ENCODE assay signal across 8 cellular contexts in genomic region chr9:124133752-124134151, GRCh38.
DNase-seq lines count a peak whose midpoint lies in the region; ATAC-seq, FAIRE-seq and TF ChIP-seq lines count a peak whose summit lies in the region.

No MANE protein-coding gene starts in this region.

- H3K4me3 ChIP-seq in A549 (no peak overlapping the region), spleen (no peak overlapping the region), A673 (ENCODE audit: low read depth, low read length, poor library complexity, severe bottlenecking) (no peak overlapping the region)

- DNase-seq in A549 (ENCODE audit: low read depth in 1 of 2, low spot score in 1 of 2) (peak in 1 of 2 experiments; percentile 43), GM10248 (ENCODE audit: extremely low spot score) (peak; percentile 57), RKO (ENCODE audit: low spot score) (peak; percentile 20), glomerular visceral epithelial cell (ENCODE audit: extremely low spot score) (peak; percentile 46), ecto neural progenitor cell (ENCODE audit: low spot score) (no peak), spleen (no peak), A673 (ENCODE audit: low spot score) (no peak)
- peak; percentile 36 for DNase-seq in stimulated activated CD4-positive, alpha-beta T cell treated with anti-CD3 and anti-CD28 coated beads, Interleukin-4, amount 100 ng/mL, for 24 hours

- WGBS in A549 (ENCODE audit: missing lambda C conversion rate), result 53% methylated on average over 5 of the region's 6 CpGs
- 46 to 52% (median 50%) methylated on average over 5 to 6 of the region's 6 CpGs for WGBS in spleen, 5 donors

- TF ChIP-seq CTCF in A549 (IDR thresholded peaks at IDR 0.05), result no peak
- TF ChIP-seq CTCF in GM10248 (IDR thresholded peaks at IDR 0.05; ENCODE audit: control extremely low read depth, extremely low read depth, low read depth, missing control alignments), result peak; percentile 41
- TF ChIP-seq CTCF in spleen (IDR thresholded peaks at IDR 0.05 in 8 of 11, conservative IDR thresholded peaks at IDR 0.05 in 3 of 11), result peak in 5 of 11 experiments; percentile 12 to 58 (median 24)
- no peak for TF ChIP-seq CTCF in A673 (conservative IDR thresholded peaks at IDR 0.05; ENCODE audit: low read depth, low read length)

- CTCF ChIA-PET in A549 (lab: Yijun Ruan, JAX), result interaction anchor here (0.6 to 2.3 kb wide), 9 partner anchors 9 to 592 kb away, joined by 3 to 8 read pairs (median 3); no protein-coding TSS in a partner anchor
- CTCF ChIA-PET in GM10248 (lab: Yijun Ruan, JAX), result interaction anchor here (1.1 to 1.6 kb wide), 2 partner anchors 13 to 123 kb away, joined by 3 to 4 read pairs; no protein-coding TSS in a partner anchor
- CTCF ChIA-PET in A673 (lab: Charles Lee), result no interaction called here

- no TSS peak for BruUV-seq in A673 (replicated peaks; lab: Mats Ljungman, UMichigan)

- FAIRE-seq in A549 (lab: Jason Lieb, UNC), result no peak

- H3K27me3 ChIP-seq in spleen (replicated peaks in 1 of 7) (no peaks in the 10 kb centered on the region), A673 (replicated peaks; ENCODE audit: insufficient read depth, low read depth, low read length, poor library complexity) (no peaks in the 10 kb centered on the region)

- no peaks in the 10 kb centered on the region for H3K9me3 ChIP-seq in A549
- H3K9me3 ChIP-seq in spleen, result no peaks in the 10 kb centered on the region
- H3K9me3 ChIP-seq in A673 (ENCODE audit: low read depth, low read length, poor library complexity, severe bottlenecking), result no peaks in the 10 kb centered on the region

- TF ChIP-seq EP300 in A549 (IDR thresholded peaks at IDR 0.05), result no peak

- no peak for TF ChIP-seq POLR2A in A549 (IDR thresholded peaks at IDR 0.05; ENCODE audit: low read length)
- no peak for TF ChIP-seq POLR2A in spleen (IDR thresholded peaks at IDR 0.05)

- no peak overlapping the region for H3K4me2 ChIP-seq in A549

- POLR2A ChIA-PET in A549 (lab: Yijun Ruan, JAX) (no interaction called here), GM10248 (lab: Yijun Ruan, JAX) (interaction anchor here (0.7 kb wide), 1 partner anchor 1637 kb away, joined by 5 read pairs; no protein-coding TSS in a partner anchor), A673 (lab: Charles Lee; ENCODE audit: low non-redundant PET) (no interaction called here)

- TF ChIP-seq RAD21 in A549 (conservative IDR thresholded peaks at IDR 0.05 in 1 of 2, IDR thresholded peaks at IDR 0.05 in 1 of 2), result peak; percentile 34 to 69; a peak in 3 of 5 replicates

- ATAC-seq in A549, result peak; percentile 76 to 86; a peak in 4 of 6 replicates

- H3K36me3 ChIP-seq in spleen (no peaks in the 10 kb centered on the region), A673 (ENCODE audit: insufficient read depth, low read length, poor library complexity, severe bottlenecking) (no peaks in the 10 kb centered on the region)

- intact Hi-C loops in spleen (cut with DNase I; ENCODE audit: low total_unique reads), result no loop called here
- intact Hi-C loops in A673 (cut with micrococcal nuclease; ENCODE audit: unreplicated experiment), result no loop called here

- 0 out of 6 replicates have a peak overlapping the region, but pooled peaks of 1 of the 2 experiments have one; percentile 7 for H3K27ac ChIP-seq in A549
- H3K27ac ChIP-seq in spleen, result no peak overlapping the region
- no peak overlapping the region for H3K27ac ChIP-seq in A673 (ENCODE audit: low read depth, low read length, poor library complexity, severe bottlenecking)

- peaks cover 6% of the 10 kb centered on the region; the same call in 1 of the 3 replicates for H3K4me1 ChIP-seq in A549
- H3K4me1 ChIP-seq in spleen, result no peaks in the 10 kb centered on the region
- H3K4me1 ChIP-seq in A673 (ENCODE audit: insufficient read depth, low read length, poor library complexity, severe bottlenecking), result no peaks in the 10 kb centered on the region

TF ChIP-seq in A549, 52 proteins besides CTCF, POLR2A, EP300 and RAD21:
- TF ChIP-seq ESRRA (IDR thresholded peaks at IDR 0.05; ENCODE audit: borderline replicate concordance, low read length), result no peak
- no peak for TF ChIP-seq REST (IDR thresholded peaks at IDR 0.05)
- TF ChIP-seq ZSCAN20 (CRISPR knock-in tag; IDR thresholded peaks at IDR 0.05), result no peak

Comparison
In these comparisons a context has a peak if more than half of its experiments do, and no peak if none do; other contexts are left out.
1. DNase-seq: peak in GM10248 (single experiment), RKO (single experiment), glomerular visceral epithelial cell (single experiment) and stimulated activated CD4-positive, alpha-beta T cell treated with anti-CD3 and anti-CD28 coated beads, Interleukin-4, amount 100 ng/mL, for 24 hours (single experiment); none in ecto neural progenitor cell (single experiment), spleen (single experiment) and A673 (single experiment).